Comparison of ENCODE assay signal across 9 cellular contexts in genomic region chr9:98709968-98710965, GRCh38. TPM values are rescaled to one million over a fixed set of nuclear protein-coding genes. Genes with fewer than 3 reads are reported as not detected.
A peak's percentile ranks its signal among the peaks of the same experiment; 100 is the strongest.
DNase-seq lines count a peak whose midpoint lies in the region; ATAC-seq, FAIRE-seq and TF ChIP-seq lines count a peak whose summit lies in the region.
"Had no signal": no experiment of that assay in that cellular context is flagged by ENCODE, and none has a peak within 500 bp of the region (broad histone marks: within the 10 kb centered on the region; RNA-seq: fewer than 3 reads in every experiment).

No MANE protein-coding gene starts in this region.

- H4K20me1 ChIP-seq in DND-41 (ENCODE audit: insufficient read depth, low read length): no peaks in the 10 kb centered on the region
- H4K20me1 ChIP-seq in HepG2 (ENCODE audit: insufficient read depth, low read length): no peaks in the 10 kb centered on the region; the same call in 1 of the 2 replicates
- H4K20me1 ChIP-seq in smooth muscle cell (ENCODE audit: low read depth): no peaks in the 10 kb centered on the region

- H3K4me2 ChIP-seq in DND-41 (ENCODE audit: insufficient read depth, low read length) (no peak overlapping the region), HepG2 (ENCODE audit: low read depth, low read length) (no peak overlapping the region), smooth muscle cell (no peak overlapping the region)

- H3K9ac ChIP-seq in DND-41 (ENCODE audit: low read depth, low read length) (no peak overlapping the region), HepG2 (ENCODE audit: insufficient read depth, low read depth, low read length) (no peak overlapping the region), smooth muscle cell (ENCODE audit: low read depth) (no peak overlapping the region)

- CTCF ChIA-PET in HepG2 (lab: Yijun Ruan, JAX; ENCODE audit: low intra/inter-chr PET ratio, low total read pairs): no interaction called here

- no peak overlapping the region for H3K4me3 ChIP-seq in DND-41 (ENCODE audit: low read depth in 1 of 2, low read length in 2 of 2)
- H3K4me3 ChIP-seq in brain microvascular endothelial cell (ENCODE audit: low read depth, low read length): no peak overlapping the region
- no peak overlapping the region for H3K4me3 ChIP-seq in HepG2 (replicated peaks in 1 of 3; ENCODE audit: insufficient read depth in 1 of 3, low read depth in 2 of 3, low read length in 3 of 3)
- no peak overlapping the region for H3K4me3 ChIP-seq in smooth muscle cell

- H3K27me3 ChIP-seq in DND-41 (ENCODE audit: insufficient read depth, low read length, poor library complexity) (no peaks in the 10 kb centered on the region), brain microvascular endothelial cell (replicated peaks) (peaks cover 42% of the 10 kb centered on the region), HepG2 (ENCODE audit: control insufficient read depth in 1 of 2, insufficient read depth in 2 of 2, low read length in 2 of 2) (peaks cover 2 to 45% of the 10 kb centered on the region in 2 experiments; a peak in 4 of 5 replicates), smooth muscle cell (ENCODE audit: low read depth) (peaks cover 95% of the 10 kb centered on the region)

- no peak overlapping the region for H2AFZ ChIP-seq in DND-41 (ENCODE audit: low read depth, low read length)
- no peak overlapping the region for H2AFZ ChIP-seq in HepG2 (ENCODE audit: low read length)
- H2AFZ ChIP-seq in smooth muscle cell (ENCODE audit: low read depth): no peak overlapping the region

- H3K79me2 ChIP-seq in DND-41 (ENCODE audit: insufficient read depth, low read length) (no peaks in the 10 kb centered on the region), HepG2 (ENCODE audit: insufficient read depth, low read length) (no peaks in the 10 kb centered on the region), smooth muscle cell (ENCODE audit: low read depth) (no peaks in the 10 kb centered on the region)

- intact Hi-C loops in HepG2 (cut with micrococcal nuclease; ENCODE audit: unreplicated experiment): loop anchor here (2.0 kb wide), 1 partner anchor 61 kb away; no protein-coding TSS in a partner anchor

- H3K9me3 ChIP-seq in DND-41 (ENCODE audit: insufficient read depth, low read length, severe bottlenecking) (no peaks in the 10 kb centered on the region), HepG2 (ENCODE audit: low read length) (no peaks in the 10 kb centered on the region), smooth muscle cell (replicated peaks; ENCODE audit: low read depth) (no peaks in the 10 kb centered on the region)

- TF ChIP-seq POLR2A in HepG2 (IDR thresholded peaks at IDR 0.05; ENCODE audit: insufficient read depth in 1 of 2, low read depth in 2 of 2, low read length in 2 of 2): no peak

- WGBS in HepG2 (ENCODE audit: low lambda C conversion rate): 41% methylated on average over 11 of the region's 14 CpGs
- WGBS in smooth muscle cell (ENCODE audit: low lambda C conversion rate): 67% methylated on average over 14 of the region's 14 CpGs

- no peaks in the 10 kb centered on the region for H3K36me3 ChIP-seq in DND-41 (ENCODE audit: insufficient read depth, low read length)
- no peaks in the 10 kb centered on the region for H3K36me3 ChIP-seq in brain microvascular endothelial cell (replicated peaks)
- no peaks in the 10 kb centered on the region for H3K36me3 ChIP-seq in HepG2 (replicated peaks in 1 of 2; ENCODE audit: control insufficient read depth in 1 of 2, insufficient read depth in 2 of 2, low read length in 2 of 2)
- H3K36me3 ChIP-seq in smooth muscle cell (ENCODE audit: low read depth): no peaks in the 10 kb centered on the region

- in situ Hi-C loops in brain microvascular endothelial cell (cut with HindIII; ENCODE audit: low pct_ligation_motif_present, low sequenced_read_pairs) (no loop called here), HepG2 (cut with HindIII; ENCODE audit: extremely low pct_ligation_motif_present, low pct_unique_long_range_greater_than_20kb) (loop anchor here (10.0 kb wide), 1 partner anchor 395 kb away; no protein-coding TSS in a partner anchor)

- ATAC-seq in DND-41 (ENCODE audit: insufficient read depth, low read depth) (0 out of 3 replicates have a peak, but pooled peaks have one; percentile 35), HepG2 (peak; percentile 12; the same call in 1 of the 3 replicates)

- no TSS peak for BruUV-seq in HepG2 (replicated peaks; lab: Mats Ljungman, UMichigan)

- no peaks in the 10 kb centered on the region for H3F3A ChIP-seq in smooth muscle cell (ENCODE audit: low read depth)

- TF ChIP-seq RAD21 in HepG2 (CRISPR knock-in tag; IDR thresholded peaks at IDR 0.05): no peak

- TF ChIP-seq CTCF in DND-41 (IDR thresholded peaks at IDR 0.05; ENCODE audit: borderline replicate concordance, extremely low read depth, low read length, poor library complexity, severe bottlenecking) (no peak), brain microvascular endothelial cell (IDR thresholded peaks at IDR 0.05; ENCODE audit: low read depth, low read length, missing control alignments) (no peak), HepG2 (CRISPR knock-in tag; IDR thresholded peaks at IDR 0.05) (no peak), smooth muscle cell (IDR thresholded peaks at IDR 0.05; ENCODE audit: borderline replicate concordance, insufficient read depth, poor library complexity, severe bottlenecking) (no peak)

- POLR2A ChIA-PET in HepG2 (lab: Yijun Ruan, JAX): no interaction called here

- TF ChIP-seq EP300 in HepG2 (IDR thresholded peaks at IDR 0.05; ENCODE audit: low read depth in 2 of 2, low read length in 2 of 2): no peak
- no peak for TF ChIP-seq EP300 in HepG2 (CRISPR knock-in tag; IDR thresholded peaks at IDR 0.05; ENCODE audit: borderline replicate concordance)

- FAIRE-seq in HepG2 (lab: Jason Lieb, UNC): no peak
- FAIRE-seq: colon had no signal

- H3K4me1 ChIP-seq in DND-41 (ENCODE audit: insufficient read depth, low read length) (no peaks in the 10 kb centered on the region), HepG2 (ENCODE audit: insufficient read depth, low read length) (no peaks in the 10 kb centered on the region), smooth muscle cell (ENCODE audit: low read depth) (no peaks in the 10 kb centered on the region)

- DNase-seq in DND-41: peak; percentile 9
- DNase-seq in LHCN-M2 (ENCODE audit: low read depth): peak; percentile 31
- peak; percentile 35 for DNase-seq in brain microvascular endothelial cell
- no peak for DNase-seq in HepG2 (ENCODE audit: low spot score)
- DNase-seq in smooth muscle cell (lab: John Stamatoyannopoulos, UW; ENCODE audit: unreplicated experiment): no peak
- DNase-seq in NCI-H524 (lab: John Stamatoyannopoulos, UW): no peak
- no peak for DNase-seq in COLO668 (lab: John Stamatoyannopoulos, UW; ENCODE audit: unreplicated experiment)
- DNase-seq in NCI-H1105 (lab: John Stamatoyannopoulos, UW): no peak

- H3K27ac ChIP-seq in DND-41 (ENCODE audit: low read length): no peak overlapping the region
- H3K27ac ChIP-seq in brain microvascular endothelial cell: no peak overlapping the region
- H3K27ac ChIP-seq in HepG2 (ENCODE audit: extremely low read length, insufficient read depth, low read length): no peak overlapping the region
- H3K27ac ChIP-seq in smooth muscle cell (ENCODE audit: low read depth): no peak overlapping the region

TF ChIP-seq in HepG2, 621 proteins besides CTCF, POLR2A, EP300 and RAD21 (continues in another document):
- TF ChIP-seq EHMT2 (IDR thresholded peaks at IDR 0.05; ENCODE audit: borderline replicate concordance, low read depth, low read length): 0 out of 2 replicates have a peak, but pooled peaks have one; percentile 30
- TF ChIP-seq ZFP36L2 (CRISPR knock-in tag; IDR thresholded peaks at IDR 0.05): no peak
- TF ChIP-seq CREB1 (IDR thresholded peaks at IDR 0.05): no peak
- no peak for TF ChIP-seq CREB1 (CRISPR knock-in tag; IDR thresholded peaks at IDR 0.05)

RNA-seq across cellular contexts. Expression of gene GABBR2, which starts 1.5 kb away (rescaled TPM):
- not detected in 2 replicates for total RNA-seq in LHCN-M2 (2014; rRNA removed)
- polyA plus RNA-seq in LHCN-M2 (2012): 0.17 TPM
- total RNA-seq in HepG2 (2016; rRNA removed; fragmentation: Illumina TruSeq; extraction: Trizol): 0.02 TPM in 1 of 2 replicates, not detected in the other
- not detected in 2 replicates for total RNA-seq in HepG2 (2016; cell fraction: cytosol; rRNA removed; fragmentation: Illumina TruSeq; extraction: Trizol; ENCODE audit: low read depth)
- total RNA-seq in HepG2 (2016; cell fraction: insoluble cytoplasmic fraction; rRNA removed; fragmentation: Illumina TruSeq; extraction: Trizol): 0.17 TPM in 1 of 2 replicates, not detected in the other
- total RNA-seq in HepG2 (2016; cell fraction: membrane; rRNA removed; fragmentation: Illumina TruSeq; extraction: Trizol): not detected in 2 replicates
- total RNA-seq in HepG2 (2016; cell fraction: nucleus; rRNA removed; fragmentation: Illumina TruSeq; extraction: Trizol): not detected in 2 replicates
- polyA plus RNA-seq in HepG2 (2011; rRNA removed): 0.01 TPM in 1 of 2 replicates, not detected in the other
- not detected in 2 replicates for polyA plus RNA-seq in HepG2 (2011; cell fraction: cytosol; rRNA removed)
- polyA plus RNA-seq in HepG2 (2011; cell fraction: nucleus; rRNA removed): 0.02 TPM in 1 of 2 replicates, not detected in the other
- polyA plus RNA-seq in HepG2 (2012): not detected in 2 replicates
- not detected in 2 replicates for polyA plus RNA-seq in HepG2 (2016; cell fraction: cytosol; fragmentation: Illumina TruSeq; extraction: Trizol; ENCODE audit: low read depth)
- 0.03 TPM in 1 of 2 replicates, not detected in the other for polyA plus RNA-seq in HepG2 (2016; cell fraction: insoluble cytoplasmic fraction; fragmentation: Illumina TruSeq; extraction: Trizol; ENCODE audit: low read depth)
- not detected in 2 replicates for polyA plus RNA-seq in HepG2 (2016; cell fraction: membrane; fragmentation: Illumina TruSeq; extraction: Trizol; ENCODE audit: low read depth)
- polyA plus RNA-seq in HepG2 (2016; cell fraction: nucleus; fragmentation: Illumina TruSeq; extraction: Trizol; ENCODE audit: insufficient read depth, low read depth): not detected in 2 replicates
- polyA minus RNA-seq in HepG2 (2011; rRNA and poly(A)+ RNA removed; ENCODE audit: low replicate concordance): 0.33 TPM in 1 of 2 replicates, not detected in the other
- polyA minus RNA-seq in HepG2 (2011; cell fraction: cytosol; rRNA and poly(A)+ RNA removed): not detected in 2 replicates
- polyA minus RNA-seq in HepG2 (2011; cell fraction: nucleus; rRNA and poly(A)+ RNA removed): not detected in 2 replicates
- not detected in 2 replicates for total RNA-seq in smooth muscle cell
- 0.25 TPM in 1 of 2 replicates, not detected in the other for polyA plus RNA-seq in smooth muscle cell

Comparison
In these comparisons a context has a peak if more than half of its experiments do, and no peak if none do; other contexts are left out.
1. DNase-seq: peak in DND-41 (single experiment), LHCN-M2 (single experiment) and brain microvascular endothelial cell (single experiment); none in HepG2 (single experiment), smooth muscle cell (single experiment), NCI-H524 (0 of 2), COLO668 (single experiment) and NCI-H1105 (single experiment).